In genomic region chr6:14550817-14551216, GRCh38 we compare ENCODE assay signal across 2 cellular contexts.
TF ChIP-seq lines count a peak whose summit lies in the region.

No MANE protein-coding gene starts in this region.

TF ChIP-seq in A549, 52 proteins besides CTCF, POLR2A, EP300 and RAD21:
- peak; percentile 28 for TF ChIP-seq MAFK (IDR thresholded peaks at IDR 0.05; ENCODE audit: partially characterized antibody)
- no peak for TF ChIP-seq TP53 (CRISPR knock-in tag; IDR thresholded peaks at IDR 0.05)

TF ChIP-seq in IMR-90, 13 proteins besides CTCF, POLR2A, EP300 and RAD21:
- TF ChIP-seq RCOR1 (IDR thresholded peaks at IDR 0.05; ENCODE audit: insufficient replicate concordance, low read length) (no peak), CEBPB (IDR thresholded peaks at IDR 0.05; ENCODE audit: low read depth, low read length) (no peak), SMC3 (IDR thresholded peaks at IDR 0.05; ENCODE audit: low read depth, low read length) (no peak), MXI1 (IDR thresholded peaks at IDR 0.05; ENCODE audit: borderline replicate concordance, low read depth, low read length) (no peak), BHLHE40 (IDR thresholded peaks at IDR 0.05; ENCODE audit: low read depth, low read length) (no peak), ELK1 (IDR thresholded peaks at IDR 0.05; ENCODE audit: borderline replicate concordance, low read depth, low read length) (no peak), NFE2L2 (IDR thresholded peaks at IDR 0.05; ENCODE audit: low read depth, low read length) (no peak), MAZ (IDR thresholded peaks at IDR 0.05; ENCODE audit: borderline replicate concordance, low read depth, low read length) (no peak), FOS (IDR thresholded peaks at IDR 0.05; ENCODE audit: low read depth, low read length) (no peak), CHD1 (IDR thresholded peaks at IDR 0.05; ENCODE audit: low read depth, low read length) (no peak), RFX5 (IDR thresholded peaks at IDR 0.05; ENCODE audit: low read depth, low read length) (no peak), MAFK (IDR thresholded peaks at IDR 0.05; ENCODE audit: low read depth, low read length) (no peak)
- TF ChIP-seq, protein P1, sequence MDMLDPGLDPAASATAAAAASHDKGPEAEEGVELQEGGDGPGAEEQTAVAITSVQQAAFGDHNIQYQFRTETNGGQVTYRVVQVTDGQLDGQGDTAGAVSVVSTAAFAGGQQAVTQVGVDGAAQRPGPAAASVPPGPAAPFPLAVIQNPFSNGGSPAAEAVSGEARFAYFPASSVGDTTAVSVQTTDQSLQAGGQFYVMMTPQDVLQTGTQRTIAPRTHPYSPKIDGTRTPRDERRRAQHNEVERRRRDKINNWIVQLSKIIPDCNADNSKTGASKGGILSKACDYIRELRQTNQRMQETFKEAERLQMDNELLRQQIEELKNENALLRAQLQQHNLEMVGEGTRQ (IDR thresholded peaks at IDR 0.05; ENCODE audit: low read depth, low read length): no peak
